In genomic region chr5:139391570-139392323, GRCh38 we compare ENCODE assay signal across 8 cellular contexts. TPM values are rescaled to one million over a fixed set of nuclear protein-coding genes. Genes with fewer than 3 reads are reported as not detected.
DNase-seq lines count a peak whose midpoint lies in the region; ATAC-seq lines count a peak whose summit lies in the region.

No MANE protein-coding gene starts in this region.

- no peak for ATAC-seq in stimulated activated naive CD8-positive, alpha-beta T cell treated with anti-CD3 and anti-CD28 coated beads, Interleukin-15, Interleukin-2, amounts not matched to agents 100 U/mL and 50 U/mL, for 24 hours
- no peak for ATAC-seq in GM18867 (IDR thresholded peaks at IDR 0.05; ENCODE audit: unreplicated experiment)

- no peaks in the 10 kb centered on the region for H3K9me3 ChIP-seq in esophagus (ENCODE audit: control insufficient read depth in 2 of 2, insufficient read depth in 1 of 2, low read depth in 1 of 2, low read length in 1 of 2)

- peak overlapping the region; percentile 42 to 56 for H3K4me3 ChIP-seq in esophagus (ENCODE audit: low read depth in 1 of 2, low read length in 2 of 2)

- 39 to 42% methylated on average over 33 of the region's 33 CpGs for WGBS in esophagus, 2 donors

- H3K27ac ChIP-seq in esophagus (ENCODE audit: low read depth in 2 of 2, low read length in 1 of 2): peak overlapping the region; percentile 41 to 62

- H3K4me1 ChIP-seq in esophagus (ENCODE audit: control insufficient read depth in 2 of 2, insufficient read depth in 2 of 2, low read length in 1 of 2): peaks cover 10 to 28% of the 10 kb centered on the region in 2 donors

- H3K36me3 ChIP-seq in esophagus (ENCODE audit: control insufficient read depth in 2 of 2, insufficient read depth in 2 of 2, low read length in 1 of 2): peaks cover 0 to 2% of the 10 kb centered on the region in 2 donors

- H3K27me3 ChIP-seq in esophagus (ENCODE audit: control insufficient read depth in 1 of 2, insufficient read depth in 2 of 2, low read length in 2 of 2): no peaks in the 10 kb centered on the region

- peak; percentile 5 for DNase-seq in NCI-H510A treated with DMSO at 0.1 percent for 48 hours (lab: John Stamatoyannopoulos, UW)
- no peak for DNase-seq in NCI-H510A (lab: John Stamatoyannopoulos, UW)
- peak; percentile 24 for DNase-seq in NCI-H69 (lab: John Stamatoyannopoulos, UW)
- DNase-seq in stimulated activated naive CD8-positive, alpha-beta T cell treated with anti-CD3 and anti-CD28 coated beads, Interleukin-15, Interleukin-2, amounts not matched to agents 100 U/mL and 50 U/mL, for 24 hours: peak; percentile 45
- DNase-seq in AG08395 (ENCODE audit: low spot score): no peak
- no peak for DNase-seq in cortex of kidney (lab: John Stamatoyannopoulos, UW)

RNA-seq across cellular contexts. Expression of gene MZB1, which starts 2.0 kb away (rescaled TPM):
- polyA plus RNA-seq in esophagus: under 1 TPM; 0.47 to 0.67 TPM

RNA-seq across cellular contexts. Expression of gene PROB1, which starts 3.2 kb away (rescaled TPM):
- polyA plus RNA-seq in esophagus: under 1 TPM; 0.41 to 0.48 TPM

RNA-seq across cellular contexts. Expression of gene SLC23A1, which starts 8.7 kb away (rescaled TPM):
- under 1 TPM; 0.01 to 0.12 TPM for polyA plus RNA-seq in esophagus

RNA-seq across cellular contexts. Expression of gene SPATA24, which starts 12.1 kb away (rescaled TPM):
- 1 to 10 TPM; 5.9 to 6.0 TPM for polyA plus RNA-seq in esophagus

RNA-seq across cellular contexts. Expression of gene DNAJC18, which starts 47.6 kb away (rescaled TPM):
- polyA plus RNA-seq in esophagus: 1 to 10 TPM; 2.2 to 2.4 TPM

Comparison
In these comparisons a context has a peak if more than half of its experiments do, and no peak if none do; other contexts are left out.
1. DNase-seq: peak in NCI-H510A treated with DMSO at 0.1 percent for 48 hours (single experiment), NCI-H69 (single experiment) and stimulated activated naive CD8-positive, alpha-beta T cell treated with anti-CD3 and anti-CD28 coated beads, Interleukin-15, Interleukin-2, amounts not matched to agents 100 U/mL and 50 U/mL, for 24 hours (single experiment); none in NCI-H510A (single experiment), AG08395 (single experiment) and cortex of kidney (single experiment).